Comparison of ENCODE assay signal across 12 cellular contexts in the genomic region with DNA sequence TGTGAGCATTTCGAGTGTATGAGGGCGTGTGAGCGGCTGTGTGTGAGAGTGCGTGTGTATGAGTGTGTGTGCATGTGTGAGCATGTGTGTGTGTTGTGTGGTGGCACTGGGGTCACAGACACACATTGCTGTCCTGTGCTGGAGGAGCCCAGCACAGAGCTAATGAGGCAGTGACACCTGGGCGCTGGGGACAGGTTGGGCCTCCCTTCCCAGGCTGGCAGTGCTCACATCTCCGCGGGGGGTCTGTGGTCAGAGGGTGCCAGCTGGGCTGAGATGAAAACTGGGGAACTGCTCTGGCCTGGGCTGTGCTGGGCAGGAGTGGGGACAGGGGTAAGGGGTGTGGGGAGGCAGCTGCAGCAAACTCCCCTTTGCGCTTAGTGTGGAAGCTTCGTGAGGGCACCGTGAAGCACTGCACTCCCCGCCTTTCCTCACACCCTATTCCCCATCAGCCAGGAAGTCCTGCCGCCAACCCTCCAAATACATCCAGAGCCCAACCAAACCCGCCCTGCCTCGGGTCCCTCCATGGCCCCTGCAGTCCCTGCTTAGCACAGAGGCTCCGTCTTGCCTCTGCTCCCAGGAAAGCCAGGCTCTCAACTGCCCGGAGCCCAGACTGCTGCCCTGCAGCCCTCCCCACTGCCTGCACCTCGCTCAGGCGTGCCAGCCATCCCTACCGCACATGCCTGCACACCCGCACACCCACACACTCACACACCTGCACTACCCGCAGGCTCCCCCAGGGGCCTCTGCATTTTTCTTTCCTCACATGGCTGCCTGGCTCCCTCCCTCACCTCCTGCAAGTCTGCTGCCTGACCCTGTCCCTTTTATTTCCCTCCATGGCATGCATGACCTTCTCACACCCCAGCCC.
DNase-seq lines count a peak whose midpoint lies in the region; ATAC-seq, FAIRE-seq and TF ChIP-seq lines count a peak whose summit lies in the region.
"Had no signal": no experiment of that assay in that cellular context is flagged by ENCODE, and none has a peak within 500 bp of the region (broad histone marks: within the 10 kb centered on the region; RNA-seq: fewer than 3 reads in every experiment).

No MANE protein-coding gene starts in this region.

- H3K27me3 Mint-ChIP-seq in stimulated activated naive CD8-positive, alpha-beta T cell treated with anti-CD3 and anti-CD28 coated beads, Interleukin-15, amount 100 ng/mL, for 72 hours, result peaks cover 32% of the 10 kb centered on the region

- H3K27ac ChIP-seq in Peyer's patch, result no peak overlapping the region
- H3K27ac ChIP-seq: SJSA1, transverse colon had no signal

- H3K9me3 Mint-ChIP-seq in stimulated activated naive CD8-positive, alpha-beta T cell treated with anti-CD3 and anti-CD28 coated beads, Interleukin-15, amount 100 ng/mL, for 72 hours, result no peaks in the 10 kb centered on the region

- no peak for FAIRE-seq in frontal cortex (lab: Jason Lieb, UNC)
- FAIRE-seq: colon had no signal

- H3K27me3 ChIP-seq in Peyer's patch, result no peaks in the 10 kb centered on the region
- H3K27me3 ChIP-seq: SJSA1, transverse colon had no signal

- H3K9me3 ChIP-seq in Peyer's patch, result no peaks in the 10 kb centered on the region
- H3K9me3 ChIP-seq: SJSA1, transverse colon had no signal

- H3K4me3 ChIP-seq in Peyer's patch, result no peak overlapping the region
- H3K4me3 ChIP-seq: SJSA1, transverse colon had no signal

- DNase-seq in stimulated activated naive CD8-positive, alpha-beta T cell treated with anti-CD3 and anti-CD28 coated beads, Interleukin-15, amount 100 ng/mL, for 72 hours, result peak in 1 of 2 donors; percentile 6
- no peak for DNase-seq in stimulated activated naive CD8-positive, alpha-beta T cell treated with anti-CD3 and anti-CD28 coated beads, Interleukin-15, Interleukin-2, amounts not matched to agents 100 U/mL and 50 U/mL, for 24 hours
- peak in 2 of 3 donors; percentile 31 to 36 for DNase-seq in Peyer's patch
- DNase-seq in iPS-NIHi11 (ENCODE audit: low spot score), result peak; percentile 59
- DNase-seq in NCI-H1436 (lab: John Stamatoyannopoulos, UW), result no peak
- no peak for DNase-seq in frontal cortex (ENCODE audit: low spot score in 2 of 2)
- DNase-seq: NCI-H2029, transverse colon had no signal

- H3K4me1 ChIP-seq in Peyer's patch, result peaks cover 0 to 7% (median 2%) of the 10 kb centered on the region in 4 donors

- peak in 1 of 6 experiments; percentile 12 for TF ChIP-seq CTCF in Peyer's patch (IDR thresholded peaks at IDR 0.05)

- H3K4me1 Mint-ChIP-seq in stimulated activated naive CD8-positive, alpha-beta T cell treated with anti-CD3 and anti-CD28 coated beads, Interleukin-15, amount 100 ng/mL, for 72 hours, result peaks cover 6% of the 10 kb centered on the region

- no peaks in the 10 kb centered on the region for H3K36me3 ChIP-seq in Peyer's patch
- H3K36me3 ChIP-seq: SJSA1, transverse colon had no signal

- peak; percentile 23 for ATAC-seq in stimulated activated naive CD8-positive, alpha-beta T cell treated with anti-CD3 and anti-CD28 coated beads, Interleukin-15, amount 100 ng/mL, for 72 hours
- no peak for ATAC-seq in stimulated activated naive CD8-positive, alpha-beta T cell treated with anti-CD3 and anti-CD28 coated beads, Interleukin-15, Interleukin-2, amounts not matched to agents 100 U/mL and 50 U/mL, for 24 hours
- ATAC-seq in HG03159 (IDR thresholded peaks at IDR 0.05; ENCODE audit: unreplicated experiment) (no peak), HG02981 (IDR thresholded peaks at IDR 0.05; ENCODE audit: unreplicated experiment) (no peak)

- no peak for TF ChIP-seq POLR2A in Peyer's patch (IDR thresholded peaks at IDR 0.05)

- H3K4me3 Mint-ChIP-seq in stimulated activated naive CD8-positive, alpha-beta T cell treated with anti-CD3 and anti-CD28 coated beads, Interleukin-15, amount 100 ng/mL, for 72 hours, result no peak overlapping the region

- peak overlapping the region; percentile 5 to 45 for H3K27ac Mint-ChIP-seq in stimulated activated naive CD8-positive, alpha-beta T cell treated with anti-CD3 and anti-CD28 coated beads, Interleukin-15, amount 100 ng/mL, for 72 hours

Comparison
In these comparisons a context has a peak if more than half of its experiments do, and no peak if none do; other contexts are left out.
1. DNase-seq: peak in Peyer's patch (2 of 3) and iPS-NIHi11 (single experiment); none in stimulated activated naive CD8-positive, alpha-beta T cell treated with anti-CD3 and anti-CD28 coated beads, Interleukin-15, Interleukin-2, amounts not matched to agents 100 U/mL and 50 U/mL, for 24 hours (single experiment), NCI-H1436 (single experiment) and frontal cortex (0 of 2).